Comparison of ENCODE assay signal across 15 cellular contexts in the genomic region with DNA sequence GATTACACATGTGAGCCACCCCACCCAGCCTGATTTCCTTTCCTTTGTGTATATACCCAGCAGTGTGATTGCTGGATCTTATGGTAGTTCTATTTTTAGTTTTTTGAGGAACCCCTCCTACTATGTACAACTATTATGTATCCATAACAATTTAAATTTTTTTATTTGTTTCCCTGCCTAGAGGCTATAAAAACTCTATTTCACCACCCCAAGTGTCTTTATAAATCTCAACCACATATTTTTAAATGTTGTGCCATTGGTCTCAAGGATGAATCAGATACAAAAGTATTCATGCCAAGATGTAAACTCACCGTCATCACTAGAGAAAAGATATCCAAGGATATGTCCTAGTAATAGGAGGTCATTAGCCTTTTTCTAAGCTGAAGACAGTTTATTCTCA. TPM values are rescaled to one million over a fixed set of nuclear protein-coding genes. Genes with fewer than 3 reads are reported as not detected.
DNase-seq lines count a peak whose midpoint lies in the region; ATAC-seq lines count a peak whose summit lies in the region.
"Had no signal": no experiment of that assay in that cellular context is flagged by ENCODE, and none has a peak within 500 bp of the region (broad histone marks: within the 10 kb centered on the region; RNA-seq: fewer than 3 reads in every experiment).

No MANE protein-coding gene starts in this region.

- peaks cover 61% of the 10 kb centered on the region for H3K4me1 ChIP-seq in ACC112 (ENCODE audit: control insufficient read depth, insufficient read depth, low read length, unreplicated experiment)
- H3K4me1 ChIP-seq: right lobe of liver had no signal

- ATAC-seq in GM18502 (IDR thresholded peaks at IDR 0.05; ENCODE audit: poor library complexity, unreplicated experiment) (no peak), HG03378 (IDR thresholded peaks at IDR 0.05; ENCODE audit: unreplicated experiment) (no peak)
- ATAC-seq: left colon, natural killer cell, right lobe of liver had no signal

- H3K27ac ChIP-seq in ACC112 (ENCODE audit: low read depth, low read length), result peak overlapping the region; percentile 93
- H3K27ac ChIP-seq: right lobe of liver, VCaP had no signal

- peaks cover 95% of the 10 kb centered on the region for H3K36me3 ChIP-seq in ACC112 (ENCODE audit: insufficient read depth, low read length)
- H3K36me3 ChIP-seq: right lobe of liver had no signal

- H3K27me3 ChIP-seq in ACC112 (ENCODE audit: insufficient read depth, low read length), result no peaks in the 10 kb centered on the region
- H3K27me3 ChIP-seq: right lobe of liver had no signal

- H3K4me3 ChIP-seq in ACC112 (ENCODE audit: low read depth, low read length), result no peak overlapping the region
- H3K4me3 ChIP-seq: right lobe of liver had no signal

- DNase-seq in NCI-H226, result peak; percentile 74
- DNase-seq in dedifferentiated amniotic fluid mesenchymal stem cell (ENCODE audit: extremely low spot score), result peak; percentile 73
- DNase-seq in myocyte (ENCODE audit: low read depth), result peak; percentile 39
- DNase-seq in HuH-7.5 (ENCODE audit: low spot score), result no peak
- no peak for DNase-seq in C1 segment of cervical spinal cord (lab: John Stamatoyannopoulos, UW)
- DNase-seq: 8988T, dermis blood vessel endothelial cell, left colon, natural killer cell, NCI-H2081, right lobe of liver had no signal

- H2AFZ ChIP-seq in ACC112 (ENCODE audit: low read length, unreplicated experiment), result no peak overlapping the region

- peaks cover 34% of the 10 kb centered on the region for H3K79me2 ChIP-seq in ACC112 (ENCODE audit: control insufficient read depth, insufficient read depth, low read length, unreplicated experiment)

RNA-seq across cellular contexts. Expression of a gene that starts 29.2 kb away (rescaled TPM):
- 1,439 and 1,654 TPM in 2 replicates for total RNA-seq in myocyte
- 6,351 TPM for polyA plus RNA-seq in myocyte (2012)
- total RNA-seq: natural killer cell had no signal

Comparison
In these comparisons a context has a peak if more than half of its experiments do, and no peak if none do; other contexts are left out.
1. DNase-seq: peak in NCI-H226 (single experiment), dedifferentiated amniotic fluid mesenchymal stem cell (single experiment) and myocyte (single experiment); none in HuH-7.5 (single experiment) and C1 segment of cervical spinal cord (0 of 14).